8 cellular contexts compared by ENCODE assay signal in the genomic region with DNA sequence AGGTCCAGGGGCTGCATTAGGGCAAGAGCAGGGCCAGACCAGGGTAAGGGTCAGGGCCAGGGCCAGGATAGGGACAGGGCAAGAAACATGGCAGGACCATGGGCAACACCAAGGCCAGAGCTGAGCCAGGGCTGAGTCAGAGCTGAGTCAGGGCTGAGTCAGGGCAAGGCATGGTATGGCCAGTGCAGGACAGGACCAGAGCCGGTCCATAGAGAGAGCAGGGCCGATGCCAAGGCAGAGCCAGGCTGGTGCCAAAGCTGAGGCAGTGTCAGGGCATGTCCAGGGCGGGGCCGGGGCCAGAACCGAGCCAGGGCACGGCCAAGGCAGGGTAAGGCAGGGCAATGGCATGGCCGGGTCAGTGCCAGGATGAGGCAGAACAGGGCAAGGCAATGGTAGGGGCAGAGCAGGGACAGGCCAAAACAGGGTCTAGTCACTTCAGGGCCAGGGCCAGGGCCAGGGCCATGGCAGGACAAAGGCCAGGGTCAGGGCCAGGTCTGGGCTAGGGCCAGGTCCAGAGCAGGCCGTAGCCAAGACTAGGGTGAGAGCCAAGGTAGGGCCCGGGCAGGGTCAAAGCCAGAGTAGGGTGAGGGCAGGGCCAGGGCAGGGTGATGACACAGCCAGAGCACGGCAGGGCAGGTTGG.
DNase-seq lines count a peak whose midpoint lies in the region; ATAC-seq, FAIRE-seq and TF ChIP-seq lines count a peak whose summit lies in the region.
"Not testable (repeated sequence)": the region's sequence is repeated elsewhere in the genome, so short reads cannot be mapped to it uniquely, and the experiment has no call there.

No MANE protein-coding gene starts in this region.

- TF ChIP-seq CTCF in WTC11 (IDR thresholded peaks at IDR 0.05); bronchial epithelial cell (IDR thresholded peaks at IDR 0.05; ENCODE audit: insufficient read depth, low read length, severe bottlenecking); fibroblast of pulmonary artery (IDR thresholded peaks at IDR 0.05; ENCODE audit: low read length, missing control alignments); kidney (IDR thresholded peaks at IDR 0.05; ENCODE audit: borderline replicate concordance, extremely low read depth, insufficient read depth): not testable (repeated sequence)

- not testable (repeated sequence) for H3F3A ChIP-seq in GM23248 (ENCODE audit: insufficient read depth)

- not testable (repeated sequence) for H2AFZ ChIP-seq in GM23248

- H3K36me3 ChIP-seq in GM23248 (ENCODE audit: low read depth); bronchial epithelial cell (ENCODE audit: control insufficient read depth, insufficient read depth, low read length); kidney (ENCODE audit: control insufficient read depth in 1 of 2, insufficient read depth in 2 of 2, low read length in 2 of 2): not testable (repeated sequence)
- peaks cover 28% of the 10 kb centered on the region for H3K36me3 ChIP-seq in MG63

- not testable (repeated sequence) for H3K27ac ChIP-seq in GM23248; kidney (ENCODE audit: low read depth in 2 of 2, low read length in 2 of 2)

- not testable (repeated sequence) for ATAC-seq in WTC11
- ATAC-seq in natural killer cell treated with Interleukin-12 subunit alpha and Interleukin-12 subunit beta and Interleukin-15 and Interleukin-18, amount 100 ng/mL, for 72 hours, result peak; percentile 37 to 41

- 68 to 77% methylated on average over 8 to 10 of the region's 10 CpGs for WGBS in GM23248 (ENCODE audit: low coverage in 1 of 2, low lambda C conversion rate in 2 of 2, missing lambda C conversion rate in 2 of 2), 2 experiments

- H3K27me3 Mint-ChIP-seq in WTC11 (ENCODE audit: low read depth); natural killer cell treated with Interleukin-12 subunit alpha and Interleukin-12 subunit beta and Interleukin-15 and Interleukin-18, amount 100 ng/mL, for 72 hours: not testable (repeated sequence)

- peak overlapping the region; percentile 72; the same call in 1 of the 2 replicates for H3K27ac Mint-ChIP-seq in WTC11
- not testable (repeated sequence) for H3K27ac Mint-ChIP-seq in natural killer cell treated with Interleukin-12 subunit alpha and Interleukin-12 subunit beta and Interleukin-15 and Interleukin-18, amount 100 ng/mL, for 72 hours

- not testable (repeated sequence) for H3K9me3 ChIP-seq in GM23248 (ENCODE audit: low read depth); MG63; kidney (ENCODE audit: control insufficient read depth in 1 of 2, low read length in 2 of 2)

- not testable (repeated sequence) for H3K4me3 Mint-ChIP-seq in WTC11; natural killer cell treated with Interleukin-12 subunit alpha and Interleukin-12 subunit beta and Interleukin-15 and Interleukin-18, amount 100 ng/mL, for 72 hours

- intact Hi-C loops in kidney (cut with DNase I), result not testable (repeated sequence)

- DNase-seq in GM23248, result peak; percentile 52
- peak; percentile 98 for DNase-seq in MG63
- DNase-seq in WTC11 (ENCODE audit: low spot score); natural killer cell treated with Interleukin-12 subunit alpha and Interleukin-12 subunit beta and Interleukin-15 and Interleukin-18, amount 100 ng/mL, for 72 hours (ENCODE audit: low spot score); urothelium cell line (ENCODE audit: low spot score): not testable (repeated sequence)
- DNase-seq in bronchial epithelial cell (ENCODE audit: low read depth), result peak; percentile 52
- peak; percentile 3 for DNase-seq in fibroblast of pulmonary artery (ENCODE audit: low read depth)
- peak; percentile 69 for DNase-seq in kidney

- not testable (repeated sequence) for H3K4me1 Mint-ChIP-seq in WTC11; natural killer cell treated with Interleukin-12 subunit alpha and Interleukin-12 subunit beta and Interleukin-15 and Interleukin-18, amount 100 ng/mL, for 72 hours (ENCODE audit: low read depth in 2 of 2)

- H3K9me3 Mint-ChIP-seq in WTC11; natural killer cell treated with Interleukin-12 subunit alpha and Interleukin-12 subunit beta and Interleukin-15 and Interleukin-18, amount 100 ng/mL, for 72 hours: not testable (repeated sequence)

- not testable (repeated sequence) for H3K9me2 ChIP-seq in GM23248 (ENCODE audit: insufficient read depth)

- CTCF ChIA-PET in WTC11 (lab: Charles Lee), result not testable (repeated sequence)

- H3K27me3 ChIP-seq in GM23248 (replicated peaks; ENCODE audit: insufficient read depth); MG63; bronchial epithelial cell (ENCODE audit: control insufficient read depth, insufficient read depth, low read length): not testable (repeated sequence)

- H4K20me1 ChIP-seq in GM23248 (ENCODE audit: insufficient read depth), result not testable (repeated sequence)

- in situ Hi-C loops in GM23248 (cut with MboI), result loop anchor here (10.0 kb wide), 1 partner anchor 83 kb away; no protein-coding TSS in a partner anchor

- FAIRE-seq in bronchial epithelial cell (lab: Jason Lieb, UNC); kidney (lab: Jason Lieb, UNC): not testable (repeated sequence)
- peak; percentile 72 for FAIRE-seq in urothelium cell line (lab: Jason Lieb, UNC)

- H3K4me1 ChIP-seq in GM23248 (ENCODE audit: insufficient read depth); kidney (ENCODE audit: control insufficient read depth in 1 of 2, insufficient read depth in 1 of 2, low read depth in 1 of 2, low read length in 2 of 2): not testable (repeated sequence)

- not testable (repeated sequence) for H3K79me2 ChIP-seq in GM23248 (ENCODE audit: insufficient read depth)

- H3K9ac ChIP-seq in GM23248; kidney (ENCODE audit: low read length in 2 of 2): not testable (repeated sequence)

- not testable (repeated sequence) for H3K36me3 Mint-ChIP-seq in WTC11; natural killer cell treated with Interleukin-12 subunit alpha and Interleukin-12 subunit beta and Interleukin-15 and Interleukin-18, amount 100 ng/mL, for 72 hours

- not testable (repeated sequence) for H3K4me2 ChIP-seq in GM23248 (ENCODE audit: unreplicated experiment)

- POLR2A ChIA-PET in WTC11 (lab: Charles Lee), result not testable (repeated sequence)

- H3K4me3 ChIP-seq in GM23248; MG63; bronchial epithelial cell (ENCODE audit: low read depth, low read length); fibroblast of pulmonary artery (replicated peaks; ENCODE audit: low read depth, low read length); kidney (ENCODE audit: low read length in 2 of 2): not testable (repeated sequence)
